In genomic region chr6:160088069-160088773, GRCh38 we compare ENCODE assay signal across 9 cellular contexts. TPM values are rescaled to one million over a fixed set of nuclear protein-coding genes. Genes with fewer than 3 reads are reported as not detected.
DNase-seq lines count a peak whose midpoint lies in the region; ATAC-seq, FAIRE-seq and TF ChIP-seq lines count a peak whose summit lies in the region.
"Had no signal": no experiment of that assay in that cellular context is flagged by ENCODE, and none has a peak within 500 bp of the region (broad histone marks: within the 10 kb centered on the region; RNA-seq: fewer than 3 reads in every experiment).

No MANE protein-coding gene starts in this region.

- CTCF ChIA-PET in MCF 10A (lab: Yijun Ruan, JAX), result interaction anchor here (0.5 to 4.7 kb wide), 38 partner anchors 8 to 452 kb away, joined by 3 to 52 read pairs (median 4); no protein-coding TSS in a partner anchor

- peaks cover 71% of the 10 kb centered on the region for H3K36me3 Mint-ChIP-seq in MCF 10A (ENCODE audit: insufficient read depth, unreplicated experiment)
- peaks cover 62% of the 10 kb centered on the region for H3K36me3 Mint-ChIP-seq in T-helper 2 cell treated with Interferon-gamma antibody and Interleukin-4, amounts not matched to agents 5 μg/mL and 100 μg/mL, for 36 hours (ENCODE audit: low read depth)

- no peak for ATAC-seq in GM21367 (IDR thresholded peaks at IDR 0.05; ENCODE audit: unreplicated experiment)

- H2AFZ ChIP-seq in keratinocyte (ENCODE audit: control insufficient read depth, low read length), result no peak overlapping the region

- no TSS peak for BruUV-seq in MCF 10A (replicated peaks; lab: Mats Ljungman, UMichigan)

- peak; percentile 68 for TF ChIP-seq CTCF in MCF 10A (IDR thresholded peaks at IDR 0.05; ENCODE audit: unreplicated experiment)
- peak; percentile 73 to 84 (median 81) for TF ChIP-seq CTCF in keratinocyte (optimal IDR thresholded peaks at IDR 0.05 in 1 of 3, IDR thresholded peaks at IDR 0.05 in 1 of 3, conservative IDR thresholded peaks at IDR 0.05 in 1 of 3; ENCODE audit: extremely low read depth in 1 of 3, insufficient read depth in 2 of 3, low read length in 3 of 3)

- H3K27ac ChIP-seq in keratinocyte (ENCODE audit: control insufficient read depth, insufficient read depth, low read length), result no peak overlapping the region

- dilution Hi-C loops in keratinocyte (cut with MboI; ENCODE audit: extremely low pct_ligation_motif_present, low sequenced_read_pairs), result no loop called here

- H3K27ac Mint-ChIP-seq in MCF 10A (ENCODE audit: low read depth, unreplicated experiment), result no peak overlapping the region
- no peak overlapping the region for H3K27ac Mint-ChIP-seq in T-helper 2 cell treated with Interferon-gamma antibody and Interleukin-4, amounts not matched to agents 5 μg/mL and 100 μg/mL, for 36 hours
- H3K27ac Mint-ChIP-seq: T-helper 1 cell treated with Interleukin-12 subunit alpha and Interleukin-12 subunit beta and Interleukin-4 antibody, amounts not matched to agents 30 μg/mL and 1 μg/mL, for 36 hours had no signal

- no peaks in the 10 kb centered on the region for H3K4me1 ChIP-seq in keratinocyte (ENCODE audit: control insufficient read depth, extremely low read depth, insufficient read depth, low read length)

- POLR2A ChIA-PET in MCF 10A (lab: Yijun Ruan, JAX), result interaction anchor here (0.7 to 1.7 kb wide), 7 partner anchors 11 to 445 kb away, joined by 3 to 6 read pairs (median 3); no protein-coding TSS in a partner anchor

- H3K9me3 Mint-ChIP-seq in MCF 10A (ENCODE audit: unreplicated experiment), result no peaks in the 10 kb centered on the region
- no peaks in the 10 kb centered on the region for H3K9me3 Mint-ChIP-seq in T-helper 2 cell treated with Interferon-gamma antibody and Interleukin-4, amounts not matched to agents 5 μg/mL and 100 μg/mL, for 36 hours
- H3K9me3 Mint-ChIP-seq: T-helper 1 cell treated with Interleukin-12 subunit alpha and Interleukin-12 subunit beta and Interleukin-4 antibody, amounts not matched to agents 30 μg/mL and 1 μg/mL, for 36 hours had no signal

- no peaks in the 10 kb centered on the region for H3K9me1 ChIP-seq in keratinocyte (ENCODE audit: control insufficient read depth, extremely low read depth, insufficient read depth, low read length)

- no peaks in the 10 kb centered on the region for H3K27me3 ChIP-seq in keratinocyte (ENCODE audit: control insufficient read depth, extremely low read depth, insufficient read depth, low read length)

- no peaks in the 10 kb centered on the region for H3K27me3 Mint-ChIP-seq in MCF 10A (ENCODE audit: insufficient read depth, unreplicated experiment)
- H3K27me3 Mint-ChIP-seq in T-helper 2 cell treated with Interferon-gamma antibody and Interleukin-4, amounts not matched to agents 5 μg/mL and 100 μg/mL, for 36 hours (ENCODE audit: low read depth), result no peaks in the 10 kb centered on the region

- no peaks in the 10 kb centered on the region for H4K20me1 ChIP-seq in keratinocyte (ENCODE audit: control insufficient read depth, extremely low read depth, insufficient read depth, low read length)

- DNase-seq in M059J (ENCODE audit: low read depth) (peak; percentile 66), MCF 10A (ENCODE audit: unreplicated experiment) (peak; percentile 76), keratinocyte (ENCODE audit: low read depth, low spot score) (no peak), superior temporal gyrus (ENCODE audit: extremely low spot score) (peak; percentile 84), cortex of kidney (lab: John Stamatoyannopoulos, UW) (no peak)
- no peak for DNase-seq in T-helper 2 cell treated with Interferon-gamma antibody and Interleukin-4, amounts not matched to agents 5 μg/mL and 100 μg/mL, for 36 hours (ENCODE audit: low spot score)

- H3K36me3 ChIP-seq in keratinocyte (ENCODE audit: control insufficient read depth in 2 of 2, extremely low read depth in 1 of 2, insufficient read depth in 2 of 2, low read length in 2 of 2), result peaks cover 58 to 60% of the 10 kb centered on the region in 2 experiments

- H3K4me2 ChIP-seq in keratinocyte (ENCODE audit: control insufficient read depth, extremely low read depth, insufficient read depth, low read depth, low read length), result no peak overlapping the region

- H3K79me2 ChIP-seq in keratinocyte (ENCODE audit: control insufficient read depth, insufficient read depth, low read length), result no peaks in the 10 kb centered on the region

- FAIRE-seq in G401.6 (lab: Jason Lieb, UNC), result peak; percentile 19
- peak; percentile 59 for FAIRE-seq in keratinocyte (lab: Jason Lieb, UNC)

- intact Hi-C loops in MCF 10A (cut with micrococcal nuclease), result loop anchor here (1.0 kb wide), 4 partner anchors 133 to 446 kb away; no protein-coding TSS in a partner anchor

- no peak overlapping the region for H3K4me3 ChIP-seq in keratinocyte (ENCODE audit: control insufficient read depth in 2 of 3, extremely low read depth in 1 of 3, insufficient read depth in 2 of 3, low read depth in 1 of 3, low read length in 3 of 3)

- H3K4me1 Mint-ChIP-seq in MCF 10A (ENCODE audit: insufficient read depth, unreplicated experiment), result no peaks in the 10 kb centered on the region
- H3K4me1 Mint-ChIP-seq in T-helper 2 cell treated with Interferon-gamma antibody and Interleukin-4, amounts not matched to agents 5 μg/mL and 100 μg/mL, for 36 hours (ENCODE audit: low read depth), result peaks cover 10% of the 10 kb centered on the region

- no peak overlapping the region for H3K9ac ChIP-seq in keratinocyte (ENCODE audit: control insufficient read depth, extremely low read depth, insufficient read depth, low read length)

- H3K9me3 ChIP-seq in keratinocyte (ENCODE audit: control insufficient read depth, low read depth, low read length), result no peaks in the 10 kb centered on the region

- no peak overlapping the region for H3K4me3 Mint-ChIP-seq in MCF 10A (ENCODE audit: unreplicated experiment)
- H3K4me3 Mint-ChIP-seq in T-helper 2 cell treated with Interferon-gamma antibody and Interleukin-4, amounts not matched to agents 5 μg/mL and 100 μg/mL, for 36 hours, result no peak overlapping the region
- H3K4me3 Mint-ChIP-seq: T-helper 1 cell treated with Interleukin-12 subunit alpha and Interleukin-12 subunit beta and Interleukin-4 antibody, amounts not matched to agents 30 μg/mL and 1 μg/mL, for 36 hours had no signal

RNA-seq across cellular contexts. Expression of gene SLC22A1, which starts 33.4 kb away (rescaled TPM):
- total RNA-seq in M059J (2014; rRNA removed; shearing (Covaris generic)), result 0.05 TPM in 1 of 2 replicates, not detected in the other
- total RNA-seq in MCF 10A (2022), result 0.86 and 1.4 TPM in 2 replicates
- polyA plus RNA-seq in keratinocyte, result 0.36 to 0.79 TPM (median 0.76 TPM) in 3 replicates
- not detected for polyA plus RNA-seq in keratinocyte (2011; ENCODE audit: low read depth)
- polyA plus RNA-seq in keratinocyte (2011; cell fraction: cytosol; rRNA removed), result 0.12 and 0.38 TPM in 2 replicates
- polyA plus RNA-seq in keratinocyte (2011; cell fraction: nucleus; rRNA removed), result 2.8 and 3.4 TPM in 2 replicates
- 0.88 and 3.1 TPM in 2 replicates for polyA plus RNA-seq in keratinocyte (2012; ENCODE audit: low replicate concordance)
- polyA minus RNA-seq in keratinocyte, result 1.2 to 2.4 TPM in 2 of 3 replicates, not detected in the other
- not detected for polyA minus RNA-seq in keratinocyte (2011; cell fraction: cytosol; rRNA and poly(A)+ RNA removed)
- polyA minus RNA-seq in keratinocyte (2011; cell fraction: nucleus; rRNA and poly(A)+ RNA removed), result 8.0 and 11.6 TPM in 2 replicates

Comparison
In these comparisons a context has a peak if more than half of its experiments do, and no peak if none do; other contexts are left out.
1. DNase-seq: peak in M059J (single experiment), MCF 10A (single experiment) and superior temporal gyrus (single experiment); none in keratinocyte (single experiment), T-helper 2 cell treated with Interferon-gamma antibody and Interleukin-4, amounts not matched to agents 5 μg/mL and 100 μg/mL, for 36 hours (single experiment) and cortex of kidney (single experiment).